Comparison of ENCODE assay signal across 1 cellular context in genomic region chr1:36398370-36398977, GRCh38.
A peak's percentile ranks its signal among the peaks of the same experiment; 100 is the strongest.
TF ChIP-seq lines count a peak whose summit lies in the region.

No MANE protein-coding gene starts in this region.

TF ChIP-seq in K562, 482 proteins besides CTCF, POLR2A, EP300 and RAD21 (continues in another document):
- no peak for TF ChIP-seq ZBTB1 (CRISPR knock-in tag; IDR thresholded peaks at IDR 0.05; ENCODE audit: borderline replicate concordance, low read depth)
- peak; percentile 78; the same call in 1 of the 2 replicates for TF ChIP-seq DIDO1 (tag; IDR thresholded peaks at IDR 0.05; ENCODE audit: low read depth)
- TF ChIP-seq FOS (IDR thresholded peaks at IDR 0.05; ENCODE audit: extremely low read depth, insufficient read length) = no peak
- no peak for TF ChIP-seq HNRNPLL (IDR thresholded peaks at IDR 0.05; ENCODE audit: low read depth, low read length, poor library complexity, severe bottlenecking)
- TF ChIP-seq E2F6 (IDR thresholded peaks at IDR 0.05; ENCODE audit: borderline replicate concordance in 1 of 2, extremely low read depth in 1 of 2, insufficient read depth in 1 of 2, insufficient read length in 1 of 2, low read depth in 1 of 2, low read length in 1 of 2, poor library complexity in 1 of 2, severe bottlenecking in 1 of 2) = no peak
- no peak for TF ChIP-seq CLOCK (CRISPR knock-in tag; IDR thresholded peaks at IDR 0.05; ENCODE audit: borderline replicate concordance)
- TF ChIP-seq HOMEZ (CRISPR knock-in tag; IDR thresholded peaks at IDR 0.05) = no peak
- TF ChIP-seq ELF2 (CRISPR knock-in tag; IDR thresholded peaks at IDR 0.05) = no peak
- no peak for TF ChIP-seq C11orf30 (IDR thresholded peaks at IDR 0.05; ENCODE audit: low read depth)
- TF ChIP-seq MEF2A (IDR thresholded peaks at IDR 0.05; ENCODE audit: control insufficient read depth, low read depth, low read length) = no peak
- no peak for TF ChIP-seq LARP7 (IDR thresholded peaks at IDR 0.05)
- TF ChIP-seq ZNF277 (CRISPR knock-in tag; IDR thresholded peaks at IDR 0.05; ENCODE audit: borderline replicate concordance) = no peak
- no peak for TF ChIP-seq TARDBP (IDR thresholded peaks at IDR 0.05)
- TF ChIP-seq AFF4 (CRISPR knock-in tag; IDR thresholded peaks at IDR 0.05) = no peak
- TF ChIP-seq ZNF584 (CRISPR knock-in tag; IDR thresholded peaks at IDR 0.05; ENCODE audit: low read depth) = peak; percentile 90
- TF ChIP-seq ZNF347 (CRISPR knock-in tag; IDR thresholded peaks at IDR 0.05; ENCODE audit: low read depth) = 0 out of 2 replicates have a peak, but pooled peaks have one; percentile 55
- no peak for TF ChIP-seq CAMTA2 (CRISPR knock-in tag; conservative IDR thresholded peaks at IDR 0.05)
- no peak for TF ChIP-seq PML (IDR thresholded peaks at IDR 0.05; ENCODE audit: low read length)
- no peak for TF ChIP-seq TFAP4 (CRISPR knock-in tag; IDR thresholded peaks at IDR 0.05; ENCODE audit: borderline replicate concordance)
- TF ChIP-seq CEBPZ (IDR thresholded peaks at IDR 0.05; ENCODE audit: borderline replicate concordance, low read depth, low read length) = no peak
- peak; percentile 75; the same call in 1 of the 2 replicates for TF ChIP-seq ZNF140 (CRISPR knock-in tag; IDR thresholded peaks at IDR 0.05)
- no peak for TF ChIP-seq RFX1 (IDR thresholded peaks at IDR 0.05)
- peak; percentile 87 for TF ChIP-seq ID3 (CRISPR knock-in tag; IDR thresholded peaks at IDR 0.05)
- TF ChIP-seq ID3 (tag; IDR thresholded peaks at IDR 0.05) = peak; percentile 99
- no peak for TF ChIP-seq CHCHD3 (CRISPR knock-in tag; IDR thresholded peaks at IDR 0.05)
- TF ChIP-seq KDM5B (IDR thresholded peaks at IDR 0.05; ENCODE audit: insufficient replicate concordance, low read depth, low read length) = no peak
- TF ChIP-seq POLR2B (IDR thresholded peaks at IDR 0.05; ENCODE audit: low read depth, partially characterized antibody) = no peak
- TF ChIP-seq NR0B1 (IDR thresholded peaks at IDR 0.05; ENCODE audit: partially characterized antibody) = no peak
- TF ChIP-seq SRSF7 (optimal IDR thresholded peaks at IDR 0.05; ENCODE audit: low read depth, low read length) = no peak
- TF ChIP-seq FOXP4 (CRISPR knock-in tag; IDR thresholded peaks at IDR 0.05; ENCODE audit: borderline replicate concordance) = no peak
- no peak for TF ChIP-seq ESRRA (IDR thresholded peaks at IDR 0.05; ENCODE audit: borderline replicate concordance, low read depth)
- no peak for TF ChIP-seq FOXK2 (conservative IDR thresholded peaks at IDR 0.05 in 1 of 2, IDR thresholded peaks at IDR 0.05 in 1 of 2; ENCODE audit: low read depth in 2 of 2)
- no peak for TF ChIP-seq ZNF512 (tag; IDR thresholded peaks at IDR 0.05)
